ENCODE assay signal across 8 cellular contexts in genomic region chr1:63775418-63776127, GRCh38. TPM values are rescaled to one million over a fixed set of nuclear protein-coding genes. Genes with fewer than 3 reads are reported as not detected.
DNase-seq lines count a peak whose midpoint lies in the region; ATAC-seq and TF ChIP-seq lines count a peak whose summit lies in the region.

No MANE protein-coding gene starts in this region.

- H3K27ac ChIP-seq in SJCRH30: no peak overlapping the region

- H3K4me1 ChIP-seq in SJCRH30: no peaks in the 10 kb centered on the region; the same call in 1 of the 2 replicates

- no peaks in the 10 kb centered on the region for H3K27me3 ChIP-seq in SJCRH30

- ATAC-seq in GM18517 (IDR thresholded peaks at IDR 0.05; ENCODE audit: unreplicated experiment) (no peak), GM18867 (IDR thresholded peaks at IDR 0.05; ENCODE audit: unreplicated experiment) (no peak)

- peak overlapping the region; percentile 70 for H3K4me3 ChIP-seq in SJCRH30
- H3K4me3 ChIP-seq in fibroblast of the aortic adventitia (ENCODE audit: low read depth, low read length): peak overlapping the region; percentile 82
- H3K4me3 ChIP-seq in retinal pigment epithelial cell (ENCODE audit: low read length): peak overlapping the region; percentile 88

- H3K36me3 ChIP-seq in SJCRH30: no peaks in the 10 kb centered on the region

- no peaks in the 10 kb centered on the region for H3K9me3 ChIP-seq in SJCRH30 (replicated peaks)

- TF ChIP-seq CTCF in fibroblast of the aortic adventitia (IDR thresholded peaks at IDR 0.05; ENCODE audit: insufficient read depth, low read length) (no peak), retinal pigment epithelial cell (conservative IDR thresholded peaks at IDR 0.05; ENCODE audit: low read depth, low read length) (no peak)

- DNase-seq in HCEC 1CT (peak; percentile 9), SJCRH30 (no peak), fibroblast of the aortic adventitia (ENCODE audit: low read depth) (peak; percentile 34), retinal pigment epithelial cell (ENCODE audit: low read depth) (no peak), dedifferentiated amniotic fluid mesenchymal stem cell (ENCODE audit: extremely low spot score) (no peak)
- no peak for DNase-seq in stimulated activated CD4-positive, alpha-beta T cell treated with anti-CD3 and anti-CD28 coated beads, Interleukin-2, amount 100 ng/mL, for 24 hours

RNA-seq across cellular contexts. Expression of gene ROR1, which starts 1.8 kb away (rescaled TPM):
- total RNA-seq in SJCRH30 (2014; rRNA removed; shearing (Covaris generic)): 4.8 and 5.5 TPM in 2 replicates
- 18.8 and 31.7 TPM in 2 replicates for total RNA-seq in fibroblast of the aortic adventitia (ENCODE audit: low replicate concordance)

Comparison
In these comparisons a context has a peak if more than half of its experiments do, and no peak if none do; other contexts are left out.
1. DNase-seq: peak in HCEC 1CT (single experiment) and fibroblast of the aortic adventitia (single experiment); none in SJCRH30 (0 of 2), retinal pigment epithelial cell (single experiment), dedifferentiated amniotic fluid mesenchymal stem cell (single experiment) and stimulated activated CD4-positive, alpha-beta T cell treated with anti-CD3 and anti-CD28 coated beads, Interleukin-2, amount 100 ng/mL, for 24 hours (0 of 2).
2. Peak in every context shown above with its lines, with median percentiles within 50 percentile points of each other: H3K4me3 ChIP-seq.